In the genomic region with DNA sequence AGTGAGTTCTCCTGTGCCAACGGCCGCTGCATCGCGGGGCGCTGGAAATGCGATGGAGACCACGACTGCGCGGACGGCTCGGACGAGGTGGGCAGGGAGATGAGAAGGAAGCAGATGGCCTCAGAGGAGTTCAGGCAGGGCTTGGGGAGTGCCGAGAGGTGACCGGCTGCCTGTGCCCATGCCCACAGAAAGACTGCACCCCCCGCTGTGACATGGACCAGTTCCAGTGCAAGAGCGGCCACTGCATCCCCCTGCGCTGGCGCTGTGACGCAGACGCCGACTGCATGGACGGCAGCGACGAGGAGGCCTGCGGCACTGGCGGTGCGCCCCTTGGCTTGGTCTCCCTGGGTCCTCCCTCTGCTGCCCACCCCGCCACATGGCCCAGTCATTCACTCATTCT, we compare ENCODE assay signal across 23 cellular contexts. TPM values are rescaled to one million over a fixed set of nuclear protein-coding genes. Genes with fewer than 3 reads are reported as not detected.
"Had no signal": no experiment of that assay in that cellular context is flagged by ENCODE, and none has a peak within 500 bp of the region (broad histone marks: within the 10 kb centered on the region; RNA-seq: fewer than 3 reads in every experiment).

No MANE protein-coding gene starts in this region.

- H3K4me1 ChIP-seq: SJCRH30 had no signal

- H3K27ac ChIP-seq: HL-60, SJCRH30 had no signal

- H3K27me3 ChIP-seq: SJCRH30 had no signal

- H3K4me3 ChIP-seq: SJCRH30 had no signal

- ATAC-seq: Panc1, PC-3, Right ventricle myocardium inferior had no signal

- H3K9me3 ChIP-seq: SJCRH30 had no signal

- DNase-seq: Karpas-422; KG1; MM.1S; NCI-H1092 treated with DMSO at 0.1 percent for 48 hours; NCI-H1436; NCI-H187; NCI-H2029; NCI-H2081 treated with DMSO at 0.1 percent for 48 hours; NCI-H2171; NCI-H226; NCI-H446; NCI-H510A; NCI-H524 treated with DMSO at 0.1 percent for 48 hours; NCI-H69; NCI-H774; NK-92 treated with Interleukin-12 subunit alpha and Interleukin-12 subunit beta, amount 100 ng/mL, for 24 hours; PC-3; SHP77 treated with DMSO at 0.1 percent for 48 hours; SJCRH30 had no signal

RNA-seq across cellular contexts. Expression of gene LRP1-AS, which starts 55.8 kb away (rescaled TPM):
- total RNA-seq: OCI-LY7, PC-3, Right ventricle myocardium inferior had no signal
